ENCODE assay signal across 9 cellular contexts in genomic region chr11:32435947-32436750, GRCh38. TPM values are rescaled to one million over a fixed set of nuclear protein-coding genes. Genes with fewer than 3 reads are reported as not detected.
DNase-seq lines count a peak whose midpoint lies in the region; ATAC-seq, FAIRE-seq and TF ChIP-seq lines count a peak whose summit lies in the region.
"Had no signal": no experiment of that assay in that cellular context is flagged by ENCODE, and none has a peak within 500 bp of the region (broad histone marks: within the 10 kb centered on the region; RNA-seq: fewer than 3 reads in every experiment).

No MANE protein-coding gene starts in this region.

- H3K4me2 ChIP-seq in H1 (ENCODE audit: insufficient read depth in 1 of 2, low read depth in 2 of 2, low read length in 2 of 2), result peak overlapping the region; percentile 81 to 86

- peaks cover 0 to 8% (median 0%) of the 10 kb centered on the region in 7 donors for H3K9me3 Mint-ChIP-seq in CD4-positive, CD25-positive, alpha-beta regulatory T cell
- peaks cover 0 to 7% (median 0%) of the 10 kb centered on the region in 7 donors for H3K9me3 Mint-ChIP-seq in naive B cell

- TF ChIP-seq CTCF in LNCaP clone FGC (IDR thresholded peaks at IDR 0.05; ENCODE audit: control insufficient read depth, extremely low read depth, insufficient read depth) (no peak), H1 (IDR thresholded peaks at IDR 0.05; ENCODE audit: control extremely low read depth in 1 of 3, insufficient read depth in 1 of 3, low read depth in 1 of 3, low read length in 3 of 3) (no peak)

- peak overlapping the region in 1 of 3 donors; percentile 49 for H3K27ac Mint-ChIP-seq in CD4-positive, CD25-positive, alpha-beta regulatory T cell
- peak overlapping the region in 1 of 6 donors; percentile 57 for H3K27ac Mint-ChIP-seq in naive B cell

- H3K27ac ChIP-seq in CD4-positive, CD25-positive, alpha-beta regulatory T cell (ENCODE audit: insufficient read depth, low read length, poor library complexity, severe bottlenecking), result no peak overlapping the region
- H3K27ac ChIP-seq in H1 (ENCODE audit: low read depth, low read length), result no peak overlapping the region

- H2BK12ac ChIP-seq in H1 (ENCODE audit: low read depth, low read length), result peak overlapping the region; percentile 75; the same call in 1 of the 2 replicates

- H4K91ac ChIP-seq in H1 (replicated peaks; ENCODE audit: insufficient read length, low read length), result no peak overlapping the region

- peak overlapping the region; percentile 11 to 64 (median 57) for H3K4me3 Mint-ChIP-seq in CD4-positive, CD25-positive, alpha-beta regulatory T cell
- peak overlapping the region in 6 of 8 donors; percentile 12 to 69 (median 44) for H3K4me3 Mint-ChIP-seq in naive B cell

- no peaks in the 10 kb centered on the region for H3K36me3 Mint-ChIP-seq in CD4-positive, CD25-positive, alpha-beta regulatory T cell
- peaks cover 0 to 5% of the 10 kb centered on the region in 2 donors for H3K36me3 Mint-ChIP-seq in naive B cell

- ATAC-seq in CD4-positive, CD25-positive, alpha-beta regulatory T cell (ENCODE audit: low read depth in 2 of 2), result no peak
- ATAC-seq in naive B cell (ENCODE audit: low read depth in 2 of 2) (no peak), GM19328 (IDR thresholded peaks at IDR 0.05; ENCODE audit: unreplicated experiment) (no peak)

- 0 out of 2 replicates have a peak overlapping the region, but pooled peaks have one; percentile 60 for H2AFZ ChIP-seq in H1 (ENCODE audit: low read length)

- H3K4me1 Mint-ChIP-seq in CD4-positive, CD25-positive, alpha-beta regulatory T cell, result peaks cover 0 to 44% (median 25%) of the 10 kb centered on the region in 4 donors
- H3K4me1 Mint-ChIP-seq in naive B cell, result peaks cover 19 to 50% (median 40%) of the 10 kb centered on the region in 3 donors

- peak overlapping the region; percentile 6 for H3K56ac ChIP-seq in H1 (replicated peaks; ENCODE audit: insufficient read length, low read depth, low read length)

- intact Hi-C loops in posterior cingulate gyrus (cut with DNase I), result no loop called here

- peaks cover 27% of the 10 kb centered on the region for H3K4me1 ChIP-seq in CD4-positive, CD25-positive, alpha-beta regulatory T cell (ENCODE audit: control insufficient read depth, insufficient read depth, low read length, poor library complexity, severe bottlenecking)
- H3K4me1 ChIP-seq in H1 (replicated peaks in 1 of 4; ENCODE audit: control insufficient read depth in 3 of 4, insufficient read depth in 4 of 4, low read length in 3 of 4), result peaks cover 2 to 32% (median 15%) of the 10 kb centered on the region in 4 experiments

- no peaks in the 10 kb centered on the region for H3K79me1 ChIP-seq in H1 (ENCODE audit: low read depth, low read length)

- no peak overlapping the region for H3K9ac ChIP-seq in H1 (replicated peaks in 1 of 4; ENCODE audit: extremely low read depth in 1 of 4, low read depth in 3 of 4, low read length in 3 of 4)

- POLR2A ChIA-PET in H1 (lab: Charles Lee; ENCODE audit: partially characterized antibody), result interaction anchor here (1.1 kb wide), 1 partner anchor 8 kb away, joined by 3 read pairs; no protein-coding TSS in a partner anchor

- H4K5ac ChIP-seq in H1 (ENCODE audit: insufficient read length, low read depth, low read length), result no peak overlapping the region

- no peak overlapping the region for H3K4ac ChIP-seq in H1 (replicated peaks; ENCODE audit: insufficient read length, low read depth, low read length)

- H3K14ac ChIP-seq in H1 (ENCODE audit: insufficient read length), result no peak overlapping the region

- no peaks in the 10 kb centered on the region for H3K79me2 ChIP-seq in H1 (ENCODE audit: control insufficient read depth in 1 of 2, insufficient read depth in 2 of 2, low read length in 2 of 2)

- no peak for TF ChIP-seq RAD21 in H1 (IDR thresholded peaks at IDR 0.05 in 1 of 2, conservative IDR thresholded peaks at IDR 0.05 in 1 of 2; ENCODE audit: low read depth in 2 of 2, low read length in 2 of 2)

- peak overlapping the region; percentile 78 for H3K18ac ChIP-seq in H1 (ENCODE audit: extremely low read depth, low read length)

- H3K23me2 ChIP-seq in H1 (ENCODE audit: low read depth, low read length), result peaks cover 6% of the 10 kb centered on the region; the same call in 1 of the 2 replicates

- 4% methylated on average over 42 of the region's 42 CpGs; no CpG with 5 or more reads in 1 of the 2 experiments for WGBS in H1 (ENCODE audit: extremely low coverage in 1 of 2, insufficient coverage in 1 of 2, insufficient read length in 1 of 2, insufficient replicate concordance in 2 of 2, low coverage in 1 of 2, low lambda C conversion rate in 2 of 2, missing lambda C conversion rate in 1 of 2), 2 experiments

- H3K23ac ChIP-seq in H1 (ENCODE audit: insufficient read length), result no peak overlapping the region

- no peaks in the 10 kb centered on the region for H3K9me3 ChIP-seq in CD4-positive, CD25-positive, alpha-beta regulatory T cell (ENCODE audit: control insufficient read depth in 2 of 2, low read length in 2 of 2)
- H3K9me3 ChIP-seq in H1 (ENCODE audit: insufficient read depth in 2 of 2, low read depth in 1 of 2, low read length in 1 of 2), result no peaks in the 10 kb centered on the region

- no peak overlapping the region for H2BK15ac ChIP-seq in H1 (ENCODE audit: low read length)

- no peak for TF ChIP-seq POLR2A in H1 (IDR thresholded peaks at IDR 0.05; ENCODE audit: control extremely low read depth in 1 of 2, low read depth in 2 of 2, low read length in 2 of 2)

- peaks cover 16 to 18% of the 10 kb centered on the region in 2 experiments for H4K20me1 ChIP-seq in H1 (replicated peaks in 1 of 2; ENCODE audit: control insufficient read depth in 1 of 2, insufficient read depth in 2 of 2, low read length in 2 of 2)

- no peak overlapping the region for H2BK5ac ChIP-seq in H1 (ENCODE audit: low read depth, low read length)

- no peak for DNase-seq in CD4-positive, CD25-positive, alpha-beta regulatory T cell
- no peak for DNase-seq in LNCaP clone FGC (ENCODE audit: low read depth)
- DNase-seq in H1 (ENCODE audit: low read depth in 1 of 2, low spot score in 2 of 2), result peak in 1 of 2 experiments; percentile 67
- DNase-seq in naive B cell, result no peak
- no peak for DNase-seq in stimulated activated CD4-positive, alpha-beta T cell treated with anti-CD3 and anti-CD28 coated beads, Interleukin-4, amount 100 ng/mL, for 4 hours
- DNase-seq in activated CD4-positive, CD25-positive, alpha-beta regulatory T cell treated with anti-CD3 and anti-CD28 coated beads, Interleukin-2, amount 50 U/mL, for 72 hours, result no peak
- DNase-seq in posterior cingulate gyrus, result no peak
- DNase-seq: activated effector memory CD4-positive, alpha-beta T cell treated with Interleukin-2 at 50 U/mL for 16 hours had no signal

- H3K27me3 Mint-ChIP-seq in CD4-positive, CD25-positive, alpha-beta regulatory T cell, result peaks cover 84% of the 10 kb centered on the region
- peaks cover 67 to 87% (median 82%) of the 10 kb centered on the region in 3 donors for H3K27me3 Mint-ChIP-seq in naive B cell

- H2BK120ac ChIP-seq in H1 (replicated peaks; ENCODE audit: low read depth, low read length), result no peak overlapping the region

- no peaks in the 10 kb centered on the region for H3K36me3 ChIP-seq in CD4-positive, CD25-positive, alpha-beta regulatory T cell (ENCODE audit: control insufficient read depth, insufficient read depth, low read length)
- H3K36me3 ChIP-seq in H1 (ENCODE audit: control insufficient read depth in 2 of 4, insufficient read depth in 4 of 4, low read length in 3 of 4), result peaks cover 0 to 9% (median 0%) of the 10 kb centered on the region in 4 experiments; a peak in 1 of 8 replicates

- H2BK20ac ChIP-seq in H1 (ENCODE audit: low read length), result no peak overlapping the region

- CTCF ChIA-PET in H1 (lab: Charles Lee; ENCODE audit: partially characterized antibody), result interaction anchor here (0.7 to 2.5 kb wide), 5 partner anchors 10 to 50 kb away, joined by 3 to 11 read pairs (median 4); no protein-coding TSS in a partner anchor

- no peak for TF ChIP-seq EP300 in H1 (IDR thresholded peaks at IDR 0.05; ENCODE audit: borderline replicate concordance in 1 of 2, low read depth in 2 of 2, low read length in 2 of 2)

- no peak overlapping the region for H4K8ac ChIP-seq in H1 (ENCODE audit: extremely low read depth, insufficient read depth, low read length)

- peaks cover 33% of the 10 kb centered on the region for H3K27me3 ChIP-seq in CD4-positive, CD25-positive, alpha-beta regulatory T cell (ENCODE audit: control insufficient read depth, insufficient read depth, low read length)
- H3K27me3 ChIP-seq in H1 (replicated peaks in 1 of 4; ENCODE audit: control insufficient read depth in 3 of 4, extremely low read depth in 1 of 4, insufficient read depth in 3 of 4, low read length in 3 of 4), result peaks cover 93 to 100% (median 99%) of the 10 kb centered on the region in 4 experiments

- no peak overlapping the region for H3K4me3 ChIP-seq in CD4-positive, CD25-positive, alpha-beta regulatory T cell (ENCODE audit: low read depth, low read length)
- peak overlapping the region; percentile 18; the same call in 1 of the 2 replicates for H3K4me3 ChIP-seq in LNCaP clone FGC (ENCODE audit: low read depth, low read length)
- H3K4me3 ChIP-seq in H1 (ENCODE audit: extremely low read depth in 1 of 4, insufficient read depth in 2 of 4, low read depth in 3 of 4, low read length in 4 of 4), result peak overlapping the region; percentile 34 to 59 (median 40); a peak in 7 of 8 replicates

- FAIRE-seq in H1 (lab: Jason Lieb, UNC), result no peak

- no peak overlapping the region for H2AK5ac ChIP-seq in H1 (ENCODE audit: low read depth, low read length)

TF ChIP-seq in H1, 55 proteins besides CTCF, POLR2A, EP300 and RAD21 (continues in another document):
- TF ChIP-seq GABPA (IDR thresholded peaks at IDR 0.05; ENCODE audit: borderline replicate concordance, insufficient read depth, low read length) (no peak), EZH2 (IDR thresholded peaks at IDR 0.05; ENCODE audit: low read depth, low read length, severe bottlenecking) (peak; percentile 82), SRF (IDR thresholded peaks at IDR 0.05; ENCODE audit: low read depth, low read length) (no peak), CHD2 (IDR thresholded peaks at IDR 0.05; ENCODE audit: low read length) (no peak), RFX5 (IDR thresholded peaks at IDR 0.05; ENCODE audit: borderline replicate concordance, low read depth, low read length) (no peak), CEBPB (IDR thresholded peaks at IDR 0.05; ENCODE audit: low read depth, low read length) (no peak)

RNA-seq across cellular contexts. Expression of gene WT1, which starts 0.8 kb away (rescaled TPM):
- total RNA-seq in CD4-positive, CD25-positive, alpha-beta regulatory T cell, result not detected
- polyA plus RNA-seq in CD4-positive, CD25-positive, alpha-beta regulatory T cell, result not detected
- total RNA-seq in H1 (2021; fragmentation: NEBNext Ultra II Directional; extraction: Animal tissue kit (Norgen Biotek cat#: 25700)), result 0.17 and 0.21 TPM in 2 replicates
- polyA plus RNA-seq in H1 (2011; rRNA removed) (0.05 TPM in 1 of 2 replicates, not detected in the other), naive B cell (ENCODE audit: low read depth in 6 of 6) (not detected)
- 0.09 TPM for polyA plus RNA-seq in H1 (2011; cell fraction: cytosol; rRNA removed)
- polyA plus RNA-seq in H1 (2011; cell fraction: nucleus; rRNA removed), result 0.19 TPM
- polyA plus RNA-seq in H1 (2012, experiment 1 of 2), result not detected in 4 replicates
- polyA plus RNA-seq in H1 (2012, experiment 2 of 2), result 0.64 TPM
- 0.06 TPM for polyA plus RNA-seq in H1 (2013, experiment 1 of 2)
- 0.20 TPM for polyA plus RNA-seq in H1 (2013, experiment 2 of 2)
- 0.07 TPM in 1 of 2 replicates, not detected in the other for polyA minus RNA-seq in H1 (2011; rRNA and poly(A)+ RNA removed)
- not detected for polyA minus RNA-seq in H1 (2011; cell fraction: cytosol; rRNA and poly(A)+ RNA removed)
- not detected for polyA minus RNA-seq in H1 (2011; cell fraction: nucleus; rRNA and poly(A)+ RNA removed)
